ENCODE assay signal across 8 cellular contexts in genomic region chr7:4612939-4613841, GRCh38.
DNase-seq lines count a peak whose midpoint lies in the region; ATAC-seq and TF ChIP-seq lines count a peak whose summit lies in the region.

No MANE protein-coding gene starts in this region.

- H3K4me2 ChIP-seq in PC-3 (ENCODE audit: low read length) = no peak overlapping the region

- TF ChIP-seq CTCF in dorsolateral prefrontal cortex (IDR thresholded peaks at IDR 0.05 in 54 of 56, conservative IDR thresholded peaks at IDR 0.05 in 2 of 56; ENCODE audit: low read depth in 1 of 56, partially characterized antibody in 56 of 56) (no peak), PC-3 (conservative IDR thresholded peaks at IDR 0.05; ENCODE audit: low read depth, low read length) (no peak)

- no peaks in the 10 kb centered on the region for H3F3A ChIP-seq in PC-3 (ENCODE audit: low read length, unreplicated experiment)

- H3K36me3 ChIP-seq in PC-3 (ENCODE audit: low read depth, low read length) = no peaks in the 10 kb centered on the region

- CTCF ChIA-PET in PC-3 (lab: Charles Lee) = no interaction called here

- H3K27me3 ChIP-seq in dorsolateral prefrontal cortex = no peaks in the 10 kb centered on the region
- no peaks in the 10 kb centered on the region for H3K27me3 ChIP-seq in mononuclear cell (ENCODE audit: insufficient read depth, low read length)
- H3K27me3 ChIP-seq in PC-3 (ENCODE audit: low read length) = no peaks in the 10 kb centered on the region

- POLR2A ChIA-PET in PC-3 (lab: Charles Lee; ENCODE audit: unreplicated experiment) = no interaction called here

- H2AFZ ChIP-seq in PC-3 (ENCODE audit: low read length) = no peak overlapping the region

- peak overlapping the region in 46 of 59 donors; percentile 0 to 56 (median 30) for H3K4me3 ChIP-seq in dorsolateral prefrontal cortex
- H3K4me3 ChIP-seq in mononuclear cell (ENCODE audit: low read length) = peak overlapping the region; percentile 35
- H3K4me3 ChIP-seq in PC-3 (ENCODE audit: low read length) = no peak overlapping the region

- no TSS peak for BruUV-seq in PC-3 (replicated peaks; lab: Mats Ljungman, UMichigan)

- no peaks in the 10 kb centered on the region for H4K20me1 ChIP-seq in PC-3 (ENCODE audit: low read length)

- H3K27ac ChIP-seq in dorsolateral prefrontal cortex = peak overlapping the region in 28 of 59 donors; percentile 2 to 74 (median 40)
- H3K27ac ChIP-seq in PC-3 (ENCODE audit: low read length) = no peak overlapping the region

- H3K79me2 ChIP-seq in PC-3 (ENCODE audit: low read length) = no peaks in the 10 kb centered on the region

- ATAC-seq in PC-3 = no peak
- ATAC-seq in GM18873 (IDR thresholded peaks at IDR 0.05; ENCODE audit: low FRiP score, unreplicated experiment) = no peak
- no peak for ATAC-seq in GM21619 (IDR thresholded peaks at IDR 0.05; ENCODE audit: unreplicated experiment)

- intact Hi-C loops in dorsolateral prefrontal cortex (cut with DNase I) = no loop called here
- intact Hi-C loops in PC-3 (cut with micrococcal nuclease) = no loop called here

- H3K9me3 ChIP-seq in mononuclear cell (ENCODE audit: low read depth, low read length) (no peaks in the 10 kb centered on the region), PC-3 (ENCODE audit: low read length) (no peaks in the 10 kb centered on the region)

- DNase-seq in AG08395 (ENCODE audit: low spot score) = peak; percentile 30
- DNase-seq in LHCN-M2 (ENCODE audit: low read depth) = peak; percentile 32
- peak in 2 of 10 donors; percentile 21 to 29 for DNase-seq in dorsolateral prefrontal cortex
- DNase-seq in PC-3 = no peak
- no peak for DNase-seq in NCI-H146 (lab: John Stamatoyannopoulos, UW)

- no peaks in the 10 kb centered on the region for H3K9me2 ChIP-seq in PC-3 (replicated peaks; ENCODE audit: low read length)

- no peak overlapping the region for H3K9ac ChIP-seq in PC-3 (ENCODE audit: low read length)

- H3K4me1 ChIP-seq in mononuclear cell (ENCODE audit: insufficient read depth, low read length) = peaks cover 18% of the 10 kb centered on the region
- H3K4me1 ChIP-seq in PC-3 (ENCODE audit: insufficient read depth, low read length) = 0 out of 2 replicates have a peak, but pooled peaks cover 3% of the 10 kb centered on the region

Comparison
In these comparisons a context has a peak if more than half of its experiments do, and no peak if none do; other contexts are left out.
1. DNase-seq: peak in AG08395 (single experiment) and LHCN-M2 (single experiment); none in PC-3 (single experiment) and NCI-H146 (single experiment).